ENCODE assay signal across 17 cellular contexts in genomic region chr1:161768461-161768860, GRCh38. TPM values are rescaled to one million over a fixed set of nuclear protein-coding genes. Genes with fewer than 3 reads are reported as not detected.
DNase-seq lines count a peak whose midpoint lies in the region; ATAC-seq and TF ChIP-seq lines count a peak whose summit lies in the region.
"Had no signal": no experiment of that assay in that cellular context is flagged by ENCODE, and none has a peak within 500 bp of the region (broad histone marks: within the 10 kb centered on the region; RNA-seq: fewer than 3 reads in every experiment).

No MANE protein-coding gene starts in this region.

- H3K4me2 ChIP-seq in KMS-11 (peak overlapping the region; percentile 11; the same call in 1 of the 2 replicates), neural progenitor cell (no peak overlapping the region)

- H3K4me1 Mint-ChIP-seq in activated T-cell treated with anti-CD3 and anti-CD28 coated beads, Interleukin-2, amount 50 U/mL, for 72 hours (ENCODE audit: low read depth), result peaks cover 36% of the 10 kb centered on the region
- H3K4me1 Mint-ChIP-seq in activated naive CD8-positive, alpha-beta T cell treated with anti-CD3 and anti-CD28 coated beads, Interleukin-2, amount 50 U/mL, for 24 hours, result peaks cover 43% of the 10 kb centered on the region
- peaks cover 14% of the 10 kb centered on the region for H3K4me1 Mint-ChIP-seq in neural progenitor cell

- H3K27me3 ChIP-seq in KMS-11 (ENCODE audit: insufficient read depth, low read depth) (no peaks in the 10 kb centered on the region), neural progenitor cell (no peaks in the 10 kb centered on the region)
- H3K27me3 ChIP-seq: MG63, sigmoid colon had no signal

- H4K20me1 ChIP-seq in KMS-11 (ENCODE audit: insufficient read depth) (0 out of 2 replicates have a peak, but pooled peaks cover 4% of the 10 kb centered on the region), neural progenitor cell (ENCODE audit: low read depth) (no peaks in the 10 kb centered on the region)

- H3K79me2 ChIP-seq in KMS-11 (ENCODE audit: insufficient read depth, low read depth) (peaks cover 74% of the 10 kb centered on the region), neural progenitor cell (ENCODE audit: low read depth) (peaks cover 30% of the 10 kb centered on the region)

- no peak overlapping the region for H3K4me3 ChIP-seq in KMS-11 (IDR thresholded peaks at IDR 0.05; ENCODE audit: insufficient read depth, low read depth, low read length)
- H3K4me3 ChIP-seq in neural progenitor cell, result no peak overlapping the region
- H3K4me3 ChIP-seq: MG63, sigmoid colon had no signal

- H3K36me3 ChIP-seq in KMS-11 (ENCODE audit: insufficient read depth), result no peaks in the 10 kb centered on the region
- H3K36me3 ChIP-seq in neural progenitor cell, result no peaks in the 10 kb centered on the region
- H3K36me3 ChIP-seq: sigmoid colon had no signal

- H2AFZ ChIP-seq in KMS-11 (ENCODE audit: low read depth) (no peak overlapping the region), neural progenitor cell (replicated peaks) (no peak overlapping the region)

- no peaks in the 10 kb centered on the region for H3K27me3 Mint-ChIP-seq in activated T-cell treated with anti-CD3 and anti-CD28 coated beads, Interleukin-2, amount 50 U/mL, for 72 hours (ENCODE audit: low read depth)
- no peaks in the 10 kb centered on the region for H3K27me3 Mint-ChIP-seq in activated naive CD8-positive, alpha-beta T cell treated with anti-CD3 and anti-CD28 coated beads, Interleukin-2, amount 50 U/mL, for 24 hours
- no peaks in the 10 kb centered on the region for H3K27me3 Mint-ChIP-seq in neural progenitor cell (ENCODE audit: insufficient read depth, low read depth)

- H3F3A ChIP-seq in neural progenitor cell (ENCODE audit: low read depth), result peaks cover 10% of the 10 kb centered on the region

- H3K4me1 ChIP-seq in KMS-11 (ENCODE audit: low read depth, poor library complexity, severe bottlenecking) (peaks cover 71% of the 10 kb centered on the region), neural progenitor cell (peaks cover 8% of the 10 kb centered on the region)

- H3K4me3 Mint-ChIP-seq in activated T-cell treated with anti-CD3 and anti-CD28 coated beads, Interleukin-2, amount 50 U/mL, for 72 hours, result peak overlapping the region; percentile 96
- peak overlapping the region; percentile 97 for H3K4me3 Mint-ChIP-seq in activated naive CD8-positive, alpha-beta T cell treated with anti-CD3 and anti-CD28 coated beads, Interleukin-2, amount 50 U/mL, for 24 hours
- peak overlapping the region; percentile 57 for H3K4me3 Mint-ChIP-seq in neural progenitor cell

- H3K9ac ChIP-seq in KMS-11 (no peak overlapping the region), neural progenitor cell (no peak overlapping the region)

- ATAC-seq in activated T-cell treated with anti-CD3 and anti-CD28 coated beads, Interleukin-2, amount 50 U/mL, for 72 hours (replicated peaks in 1 of 2), result no peak
- no peak for ATAC-seq in activated naive CD8-positive, alpha-beta T cell treated with anti-CD3 and anti-CD28 coated beads, Interleukin-2, amount 50 U/mL, for 24 hours
- no peak for ATAC-seq in GM18873 (IDR thresholded peaks at IDR 0.05; ENCODE audit: low FRiP score, unreplicated experiment)
- ATAC-seq: activated CD4-positive, CD25-positive, alpha-beta regulatory T cell treated with anti-CD3 and anti-CD28 coated beads, Interleukin-2, amount 50 U/mL, for 24 hours had no signal

- H3K9me3 Mint-ChIP-seq in activated T-cell treated with anti-CD3 and anti-CD28 coated beads, Interleukin-2, amount 50 U/mL, for 72 hours, result no peaks in the 10 kb centered on the region
- H3K9me3 Mint-ChIP-seq in activated naive CD8-positive, alpha-beta T cell treated with anti-CD3 and anti-CD28 coated beads, Interleukin-2, amount 50 U/mL, for 24 hours, result no peaks in the 10 kb centered on the region
- H3K9me3 Mint-ChIP-seq in neural progenitor cell, result no peaks in the 10 kb centered on the region

- H3K27ac Mint-ChIP-seq in activated T-cell treated with anti-CD3 and anti-CD28 coated beads, Interleukin-2, amount 50 U/mL, for 72 hours, result peak overlapping the region; percentile 98
- peak overlapping the region; percentile 35 for H3K27ac Mint-ChIP-seq in activated naive CD8-positive, alpha-beta T cell treated with anti-CD3 and anti-CD28 coated beads, Interleukin-2, amount 50 U/mL, for 24 hours
- H3K27ac Mint-ChIP-seq in neural progenitor cell, result no peak overlapping the region

- TF ChIP-seq CTCF in KMS-11 (conservative IDR thresholded peaks at IDR 0.05; ENCODE audit: low read depth, low read length), result no peak
- TF ChIP-seq CTCF in neural progenitor cell (IDR thresholded peaks at IDR 0.05), result no peak

- DNase-seq in activated T-cell treated with anti-CD3 and anti-CD28 coated beads, Interleukin-2, amount 50 U/mL, for 72 hours, result no peak
- DNase-seq in activated T-cell treated with anti-CD3 and anti-CD28 coated beads for 4 hours (no peak), neural progenitor cell (ENCODE audit: low spot score) (no peak), NCI-H82 (lab: John Stamatoyannopoulos, UW) (no peak)
- no peak for DNase-seq in activated naive CD8-positive, alpha-beta T cell treated with anti-CD3 and anti-CD28 coated beads, Interleukin-2, amount 50 U/mL, for 24 hours
- DNase-seq in activated CD4-positive, CD25-positive, alpha-beta regulatory T cell treated with anti-CD3 and anti-CD28 coated beads, Interleukin-2, amount 50 U/mL, for 72 hours, result no peak
- DNase-seq: anterior cingulate cortex, Caco-2, hippocampal formation, mesenchymal stem cell, MG63, NCI-H1694, NCI-H226, sigmoid colon had no signal

- H3K36me3 Mint-ChIP-seq in activated T-cell treated with anti-CD3 and anti-CD28 coated beads, Interleukin-2, amount 50 U/mL, for 72 hours (ENCODE audit: insufficient read depth in 2 of 2), result peaks cover 0 to 5% of the 10 kb centered on the region in 2 donors
- peaks cover 3% of the 10 kb centered on the region for H3K36me3 Mint-ChIP-seq in activated naive CD8-positive, alpha-beta T cell treated with anti-CD3 and anti-CD28 coated beads, Interleukin-2, amount 50 U/mL, for 24 hours (ENCODE audit: low read depth)
- no peaks in the 10 kb centered on the region for H3K36me3 Mint-ChIP-seq in neural progenitor cell

- H3K9me3 ChIP-seq in neural progenitor cell (ENCODE audit: low read depth), result no peaks in the 10 kb centered on the region
- H3K9me3 ChIP-seq: Caco-2, MG63, sigmoid colon had no signal

- H3K27ac ChIP-seq in KMS-11, result no peak overlapping the region
- no peak overlapping the region for H3K27ac ChIP-seq in neural progenitor cell
- H3K27ac ChIP-seq: sigmoid colon had no signal

RNA-seq across cellular contexts. Expression of gene ATF6, which starts 2.3 kb away (rescaled TPM):
- 10 to 100 TPM; 23.7 to 28.4 TPM for total RNA-seq in activated T-cell treated with anti-CD3 and anti-CD28 coated beads, Interleukin-2, amount 50 U/mL, for 72 hours
- total RNA-seq in neural progenitor cell (ENCODE audit: low replicate concordance), result 22.3 and 31.7 TPM in 2 replicates

RNA-seq across cellular contexts. Expression of gene DUSP12, which starts 18.9 kb away (rescaled TPM):
- 10 to 100 TPM; 33.0 to 41.1 TPM for total RNA-seq in activated T-cell treated with anti-CD3 and anti-CD28 coated beads, Interleukin-2, amount 50 U/mL, for 72 hours
- total RNA-seq in neural progenitor cell (ENCODE audit: low replicate concordance), result 66.5 and 81.1 TPM in 2 replicates

RNA-seq across cellular contexts. Expression of gene FCRLB, which starts 47.1 kb away (rescaled TPM):
- 1 to 10 TPM in 1 of 2 donors, under 1 TPM in 1; 0.43 to 1.2 TPM for total RNA-seq in activated T-cell treated with anti-CD3 and anti-CD28 coated beads, Interleukin-2, amount 50 U/mL, for 72 hours
- total RNA-seq in neural progenitor cell (ENCODE audit: low replicate concordance), result 0.19 TPM in 1 of 2 replicates, not detected in the other
